In the genomic region with DNA sequence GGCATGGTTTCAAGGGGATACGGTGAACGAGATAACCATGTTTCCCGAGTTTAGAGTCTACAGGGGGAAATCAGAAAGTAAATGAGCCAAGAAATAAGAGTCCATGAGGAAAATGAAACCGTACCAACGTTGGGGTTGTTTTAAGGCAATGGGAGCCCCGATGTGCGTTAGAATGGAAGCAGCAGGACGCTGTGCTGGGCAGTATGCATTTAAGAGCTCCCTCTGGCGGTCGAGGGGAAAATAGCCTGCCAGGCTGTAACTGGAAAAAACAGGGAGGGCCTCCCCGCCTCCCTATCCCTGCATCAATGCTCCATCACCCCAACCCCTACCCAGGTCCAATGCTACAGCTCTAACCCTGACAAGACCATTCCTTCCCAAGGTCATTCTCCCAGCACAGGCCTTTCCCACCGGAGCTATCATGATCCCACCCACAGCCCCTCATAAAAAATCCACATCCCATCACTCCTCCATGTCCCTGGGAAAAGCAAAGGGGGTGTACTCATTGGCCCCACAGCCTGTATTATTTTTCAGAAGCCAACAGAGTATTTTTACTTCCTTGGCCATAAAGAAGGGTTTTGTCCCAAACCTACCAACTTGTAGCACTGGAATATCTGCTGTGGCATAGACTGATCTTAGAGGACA, we compare ENCODE assay signal across 8 cellular contexts.
A peak's percentile ranks its signal among the peaks of the same experiment; 100 is the strongest.
DNase-seq lines count a peak whose midpoint lies in the region; ATAC-seq and TF ChIP-seq lines count a peak whose summit lies in the region.

No MANE protein-coding gene starts in this region.

- peaks cover 4% of the 10 kb centered on the region for H3K27me3 ChIP-seq in Panc1 (ENCODE audit: control insufficient read depth, insufficient read depth, low read length)
- peaks cover 8% of the 10 kb centered on the region for H3K27me3 ChIP-seq in adrenal gland

- H3K9me3 ChIP-seq in Panc1 (ENCODE audit: control insufficient read depth, insufficient read depth, low read depth, low read length) (no peaks in the 10 kb centered on the region), adrenal gland (replicated peaks in 1 of 3) (no peaks in the 10 kb centered on the region)

- in situ Hi-C loops in Panc1 (cut with HindIII; ENCODE audit: low pct_unique_long_range_greater_than_20kb, low sequenced_read_pairs), result loop anchor here (5.0 kb wide), 1 partner anchor 55 kb away; no protein-coding TSS in a partner anchor

- 11 to 22% (median 15%) methylated on average over 12 of the region's 12 CpGs for WGBS in adrenal gland, 4 donors

- ATAC-seq in HG03342 (IDR thresholded peaks at IDR 0.05; ENCODE audit: unreplicated experiment) (peak; percentile 52), Panc1 (peak; percentile 95)

- DNase-seq in D341Med (ENCODE audit: low spot score) (peak; percentile 79), Panc1 (ENCODE audit: low read depth, low spot score) (peak; percentile 39), adrenal gland (peak; percentile 35 to 73 (median 60)), iPS-NIHi7 (ENCODE audit: extremely low spot score) (peak; percentile 83), GF-D8 (lab: John Stamatoyannopoulos, UW) (no peak), NK-92 (lab: John Stamatoyannopoulos, UW; ENCODE audit: unreplicated experiment) (no peak)
- DNase-seq in stimulated activated CD4-positive, alpha-beta T cell treated with anti-CD3 and anti-CD28 coated beads, Interleukin-2, amount 100 ng/mL, for 24 hours, result peak; percentile 44 to 61

- H3K4me1 ChIP-seq in Panc1 (ENCODE audit: control insufficient read depth, insufficient read depth, low read length), result no peaks in the 10 kb centered on the region; the same call in 1 of the 2 replicates
- H3K4me1 ChIP-seq in adrenal gland (replicated peaks in 1 of 2), result no peaks in the 10 kb centered on the region

- H3K4me3 ChIP-seq in Panc1 (ENCODE audit: low read depth in 2 of 2, low read length in 2 of 2) (no peak overlapping the region), adrenal gland (no peak overlapping the region)

- BruUV-seq in Panc1 (replicated peaks; lab: Mats Ljungman, UMichigan), result no TSS peak

- TF ChIP-seq CTCF in Panc1 (IDR thresholded peaks at IDR 0.05) (peak; percentile 94), adrenal gland (IDR thresholded peaks at IDR 0.05) (peak; percentile 73 to 87 (median 80))

- H3K27ac ChIP-seq in Panc1 (ENCODE audit: low read length) (no peak overlapping the region), adrenal gland (no peak overlapping the region)

- intact Hi-C loops in Panc1 (cut with micrococcal nuclease; ENCODE audit: unreplicated experiment), result loop anchor here (1.0 to 10.0 kb wide), 4 partner anchors 220 to 375 kb away; no protein-coding TSS in a partner anchor
- intact Hi-C loops in adrenal gland (cut with DNase I), result loop anchor here (2.0 to 10.0 kb wide), 3 partner anchors 219 to 373 kb away; no protein-coding TSS in a partner anchor

- CTCF ChIA-PET in Panc1 (lab: Charles Lee), result interaction anchor here (0.6 to 3.0 kb wide), 7 partner anchors 12 to 354 kb away, joined by 3 to 24 read pairs (median 3); no protein-coding TSS in a partner anchor

- TF ChIP-seq POLR2A in adrenal gland (IDR thresholded peaks at IDR 0.05), result no peak

- H3K36me3 ChIP-seq in Panc1 (ENCODE audit: control insufficient read depth, insufficient read depth, low read length), result no peaks in the 10 kb centered on the region
- no peaks in the 10 kb centered on the region for H3K36me3 ChIP-seq in adrenal gland (replicated peaks in 1 of 2)

- POLR2A ChIA-PET in Panc1 (lab: Charles Lee), result no interaction called here

Comparison
In these comparisons a context has a peak if more than half of its experiments do, and no peak if none do; other contexts are left out.
1. DNase-seq: peak in D341Med (single experiment), Panc1 (single experiment), adrenal gland (7 of 7), iPS-NIHi7 (single experiment) and stimulated activated CD4-positive, alpha-beta T cell treated with anti-CD3 and anti-CD28 coated beads, Interleukin-2, amount 100 ng/mL, for 24 hours (2 of 2); none in GF-D8 (single experiment) and NK-92 (single experiment).